Comparison of ENCODE assay signal across 8 cellular contexts in the genomic region with DNA sequence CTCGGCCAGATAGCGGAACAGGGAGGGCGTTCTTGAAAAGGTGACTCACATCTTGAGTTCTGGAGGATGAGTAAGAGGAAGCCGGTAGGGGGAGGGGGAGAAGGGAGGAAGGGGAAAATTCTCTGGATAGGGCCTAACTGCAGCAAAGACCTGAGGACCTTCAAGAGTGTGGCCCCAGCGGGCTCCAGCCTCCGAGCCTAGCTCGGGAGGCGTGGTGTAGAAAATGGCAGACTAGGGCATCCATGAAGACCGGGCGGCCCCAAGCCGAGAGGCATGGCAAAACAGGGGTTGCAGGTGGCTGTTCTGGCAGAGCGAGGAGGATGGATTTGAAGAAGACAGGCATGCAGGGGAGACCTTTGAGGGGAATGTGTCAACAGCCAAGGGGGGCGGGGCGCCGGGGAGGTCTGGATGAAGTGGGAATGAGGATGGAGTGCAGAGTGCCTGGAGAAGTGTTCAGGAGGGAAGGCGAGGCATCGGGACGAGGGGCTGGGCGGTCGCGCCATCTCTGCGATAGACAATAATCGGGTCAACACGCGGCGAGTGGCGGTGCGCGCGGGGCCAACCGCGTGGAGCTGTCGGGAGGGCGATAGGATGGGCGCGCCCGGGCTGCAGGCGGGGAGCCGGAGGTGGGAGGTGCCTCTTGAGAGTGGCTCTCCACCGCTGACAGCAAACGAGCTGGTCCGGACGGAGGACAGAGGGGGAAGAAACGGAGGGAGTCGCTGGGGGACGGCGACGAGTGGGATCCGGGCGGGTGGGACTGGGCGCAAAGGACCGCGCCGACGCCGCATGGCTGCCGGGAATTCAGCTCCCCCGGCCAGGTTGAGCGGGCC. TPM values are rescaled to one million over a fixed set of nuclear protein-coding genes. Genes with fewer than 3 reads are reported as not detected.
DNase-seq lines count a peak whose midpoint lies in the region; ATAC-seq and TF ChIP-seq lines count a peak whose summit lies in the region.

No MANE protein-coding gene starts in this region.

- peaks cover 14 to 37% of the 10 kb centered on the region in 2 donors for H3K27me3 Mint-ChIP-seq in CD8-positive, alpha-beta memory T cell
- peaks cover 53% of the 10 kb centered on the region for H3K27me3 Mint-ChIP-seq in WTC11 (ENCODE audit: low read depth)

- peak overlapping the region; percentile 53 for H3K4me3 ChIP-seq in CD8-positive, alpha-beta memory T cell (ENCODE audit: low read length)
- H3K4me3 ChIP-seq in MG63: peak overlapping the region; percentile 45
- H3K4me3 ChIP-seq in kidney epithelial cell (ENCODE audit: low read depth, low read length): peak overlapping the region; percentile 40

- TF ChIP-seq CTCF in WTC11 (IDR thresholded peaks at IDR 0.05): no peak
- no peak for TF ChIP-seq CTCF in kidney epithelial cell (IDR thresholded peaks at IDR 0.05; ENCODE audit: insufficient read depth, low read length, poor library complexity, severe bottlenecking)

- H3K4me1 Mint-ChIP-seq in CD8-positive, alpha-beta memory T cell: peaks cover 18 to 28% (median 26%) of the 10 kb centered on the region in 3 donors
- peaks cover 37% of the 10 kb centered on the region for H3K4me1 Mint-ChIP-seq in WTC11

- H3K36me3 Mint-ChIP-seq in CD8-positive, alpha-beta memory T cell: peaks cover 0 to 1% (median 0%) of the 10 kb centered on the region in 3 donors
- peaks cover 8% of the 10 kb centered on the region for H3K36me3 Mint-ChIP-seq in WTC11

- no peaks in the 10 kb centered on the region for H3K9me3 ChIP-seq in CD8-positive, alpha-beta memory T cell (ENCODE audit: low read length)
- peaks cover 3% of the 10 kb centered on the region; the same call in 1 of the 2 replicates for H3K9me3 ChIP-seq in MG63

- peaks cover 12% of the 10 kb centered on the region for H3K27me3 ChIP-seq in CD8-positive, alpha-beta memory T cell (ENCODE audit: insufficient read depth, low read length, poor library complexity, severe bottlenecking)
- H3K27me3 ChIP-seq in MG63 (no peaks in the 10 kb centered on the region), kidney epithelial cell (ENCODE audit: control insufficient read depth, insufficient read depth, low read length) (no peaks in the 10 kb centered on the region)

- H3K36me3 ChIP-seq in CD8-positive, alpha-beta memory T cell (ENCODE audit: insufficient read depth, low read length): no peaks in the 10 kb centered on the region
- H3K36me3 ChIP-seq in MG63 (no peaks in the 10 kb centered on the region), kidney epithelial cell (ENCODE audit: control insufficient read depth, insufficient read depth, low read length) (no peaks in the 10 kb centered on the region)

- POLR2A ChIA-PET in CD8-positive, alpha-beta memory T cell (lab: Charles Lee): interaction anchor here (0.9 kb wide), 1 partner anchor 111 kb away, joined by 3 read pairs; no protein-coding TSS in a partner anchor
- POLR2A ChIA-PET in WTC11 (lab: Charles Lee): interaction anchor here (0.8 to 4.3 kb wide), 6 partner anchors 41 to 315 kb away, joined by 3 to 43 read pairs (median 3); partner anchors contain the start of gene LARGE2

- CTCF ChIA-PET in CD8-positive, alpha-beta memory T cell (lab: Charles Lee): interaction anchor here (0.9 to 8.5 kb wide), 17 partner anchors 13 to 433 kb away, joined by 3 to 205 read pairs (median 4); partner anchors contain the start of gene DGKZ
- CTCF ChIA-PET in WTC11 (lab: Charles Lee): interaction anchor here (0.6 to 5.7 kb wide), 19 partner anchors 12 to 713 kb away, joined by 3 to 119 read pairs (median 6); partner anchors contain the start of genes CHRM4, CREB3L1 and DGKZ

- peaks cover 19% of the 10 kb centered on the region for H3K4me1 ChIP-seq in CD8-positive, alpha-beta memory T cell (ENCODE audit: insufficient read depth, low read length)

- ATAC-seq in WTC11 (peak; percentile 22), HG03159 (IDR thresholded peaks at IDR 0.05; ENCODE audit: unreplicated experiment) (no peak)

- H3K27ac Mint-ChIP-seq in CD8-positive, alpha-beta memory T cell: peak overlapping the region; percentile 34 to 85 (median 61)
- H3K27ac Mint-ChIP-seq in WTC11: no peak overlapping the region

- H3K9me3 Mint-ChIP-seq in CD8-positive, alpha-beta memory T cell: peaks cover 0 to 3% (median 0%) of the 10 kb centered on the region in 5 donors
- peaks cover 14% of the 10 kb centered on the region for H3K9me3 Mint-ChIP-seq in WTC11

- peak overlapping the region; percentile 81 to 92 (median 89) for H3K4me3 Mint-ChIP-seq in CD8-positive, alpha-beta memory T cell
- H3K4me3 Mint-ChIP-seq in WTC11: peak overlapping the region; percentile 78

- H3K27ac ChIP-seq in CD8-positive, alpha-beta memory T cell (ENCODE audit: low read depth, low read length): peak overlapping the region; percentile 60
- peak overlapping the region; percentile 44 for H3K27ac ChIP-seq in caudate nucleus (ENCODE audit: low read depth, low read length)

- peak in 4 of 5 donors; percentile 19 to 63 (median 34) for DNase-seq in CD8-positive, alpha-beta memory T cell
- DNase-seq in MG63 (peak; percentile 79), WTC11 (ENCODE audit: low spot score) (peak; percentile 77), caudate nucleus (lab: John Stamatoyannopoulos, UW) (peak in 30 of 61 donors; percentile 6 to 71 (median 38)), kidney epithelial cell (ENCODE audit: low read depth) (peak; percentile 72), foreskin melanocyte (no peak)
- peak; percentile 39 to 47 for DNase-seq in stimulated activated CD4-positive, alpha-beta T cell treated with anti-CD3 and anti-CD28 coated beads, Interleukin-1b, Interleukin-23, amount 100 ng/mL, for 4 hours (ENCODE audit: low read depth in 2 of 2)

TF ChIP-seq in WTC11, 78 proteins besides CTCF, POLR2A, EP300 and RAD21 (continues in another document):
- TF ChIP-seq MAX (CRISPR knock-in tag; IDR thresholded peaks at IDR 0.05): peak; percentile 76
- no peak for TF ChIP-seq ZNF232 (CRISPR knock-in tag; IDR thresholded peaks at IDR 0.05)
- TF ChIP-seq ARID4B (CRISPR knock-in tag; IDR thresholded peaks at IDR 0.05; ENCODE audit: borderline replicate concordance): peak; percentile 89; the same call in 1 of the 2 replicates
- no peak for TF ChIP-seq CREB1 (CRISPR knock-in tag; IDR thresholded peaks at IDR 0.05)
- TF ChIP-seq, protein P1, sequence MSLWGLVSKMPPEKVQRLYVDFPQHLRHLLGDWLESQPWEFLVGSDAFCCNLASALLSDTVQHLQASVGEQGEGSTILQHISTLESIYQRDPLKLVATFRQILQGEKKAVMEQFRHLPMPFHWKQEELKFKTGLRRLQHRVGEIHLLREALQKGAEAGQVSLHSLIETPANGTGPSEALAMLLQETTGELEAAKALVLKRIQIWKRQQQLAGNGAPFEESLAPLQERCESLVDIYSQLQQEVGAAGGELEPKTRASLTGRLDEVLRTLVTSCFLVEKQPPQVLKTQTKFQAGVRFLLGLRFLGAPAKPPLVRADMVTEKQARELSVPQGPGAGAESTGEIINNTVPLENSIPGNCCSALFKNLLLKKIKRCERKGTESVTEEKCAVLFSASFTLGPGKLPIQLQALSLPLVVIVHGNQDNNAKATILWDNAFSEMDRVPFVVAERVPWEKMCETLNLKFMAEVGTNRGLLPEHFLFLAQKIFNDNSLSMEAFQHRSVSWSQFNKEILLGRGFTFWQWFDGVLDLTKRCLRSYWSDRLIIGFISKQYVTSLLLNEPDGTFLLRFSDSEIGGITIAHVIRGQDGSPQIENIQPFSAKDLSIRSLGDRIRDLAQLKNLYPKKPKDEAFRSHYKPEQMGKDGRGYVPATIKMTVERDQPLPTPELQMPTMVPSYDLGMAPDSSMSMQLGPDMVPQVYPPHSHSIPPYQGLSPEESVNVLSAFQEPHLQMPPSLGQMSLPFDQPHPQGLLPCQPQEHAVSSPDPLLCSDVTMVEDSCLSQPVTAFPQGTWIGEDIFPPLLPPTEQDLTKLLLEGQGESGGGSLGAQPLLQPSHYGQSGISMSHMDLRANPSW (CRISPR knock-in tag; conservative IDR thresholded peaks at IDR 0.05; ENCODE audit: low read depth): no peak
- TF ChIP-seq ATF3 (CRISPR knock-in tag; conservative IDR thresholded peaks at IDR 0.05): no peak

RNA-seq across cellular contexts. Expression of gene CREB3L1, which starts 40.0 kb away (rescaled TPM):
- total RNA-seq in CD8-positive, alpha-beta memory T cell: not detected
- not detected for polyA plus RNA-seq in CD8-positive, alpha-beta memory T cell
- 2.5 and 12.5 TPM in 2 replicates for total RNA-seq in MG63 (2014; rRNA removed; shearing (Covaris generic); ENCODE audit: low replicate concordance)
- total RNA-seq in WTC11 (2021) (10.9 to 12.6 TPM (median 11.4 TPM) in 3 replicates), kidney epithelial cell (3.2 and 4.5 TPM in 2 replicates)
